Comparison of ENCODE assay signal across 18 cellular contexts in the genomic region with DNA sequence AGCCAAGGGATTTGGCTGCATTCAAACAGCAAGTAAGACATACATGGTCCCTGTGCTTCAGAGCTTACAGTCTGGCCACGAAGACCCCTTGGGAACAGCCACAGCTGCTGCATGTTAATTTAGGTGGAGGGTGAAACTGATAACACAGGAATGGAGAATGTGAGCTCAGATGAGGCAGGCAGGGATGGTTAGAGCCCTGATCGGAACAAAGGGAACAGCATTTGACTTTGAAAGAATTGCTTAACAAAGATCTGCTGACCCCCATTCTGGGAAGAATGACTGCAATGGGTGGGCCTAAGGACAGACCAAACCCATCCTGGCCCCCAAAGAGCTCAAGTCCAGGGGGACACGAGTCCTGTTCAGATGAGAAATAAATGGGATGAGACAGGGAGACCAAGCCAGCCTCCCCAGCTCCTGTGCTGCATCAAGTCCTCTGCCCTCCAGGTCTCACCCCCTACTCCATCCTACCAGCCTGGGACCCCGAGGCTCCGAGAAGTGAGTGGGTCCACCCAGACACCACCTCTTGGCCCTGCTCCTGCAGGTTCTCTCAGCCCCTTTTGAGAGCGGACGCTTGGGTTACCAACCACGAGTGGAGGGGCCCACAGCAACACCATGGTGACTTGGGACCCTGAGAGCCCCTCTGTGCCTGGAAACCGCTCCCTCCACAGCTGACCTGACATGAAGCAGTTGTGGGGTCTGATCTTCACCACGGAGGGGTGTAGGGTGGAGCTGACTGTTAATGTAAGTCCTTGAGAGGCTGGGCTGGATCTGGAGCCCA. TPM values are rescaled to one million over a fixed set of nuclear protein-coding genes. Genes with fewer than 3 reads are reported as not detected.
"Had no signal": no experiment of that assay in that cellular context is flagged by ENCODE, and none has a peak within 500 bp of the region (broad histone marks: within the 10 kb centered on the region; RNA-seq: fewer than 3 reads in every experiment).

No MANE protein-coding gene starts in this region.

- ATAC-seq: activated CD4-positive, CD25-positive, alpha-beta regulatory T cell treated with anti-CD3 and anti-CD28 coated beads, Interleukin-2, amount 50 U/mL, for 24 hours; activated T-cell treated with anti-CD3 and anti-CD28 coated beads, Interleukin-2, amount 50 U/mL, for 4 hours; effector memory CD8-positive, alpha-beta T cell; left cardiac atrium; natural killer cell had no signal

- H3K27me3 ChIP-seq: uterus had no signal

- H3K9me3 ChIP-seq: sigmoid colon, uterus had no signal

- DNase-seq: activated CD4-positive, alpha-beta T cell treated with anti-CD3 and anti-CD28 coated beads, Interleukin-2, amount 10 ng/mL, durations not matched to agents 7 days and 5 days; activated CD8-positive, alpha-beta memory T cell treated with anti-CD3 and anti-CD28 coated beads, Interleukin-2, amount 50 U/mL, for 4 hours; activated naive CD4-positive, alpha-beta T cell treated with anti-CD3 and anti-CD28 coated beads for 36 hours; activated T-cell treated with anti-CD3 and anti-CD28 coated beads, Interleukin-2, amount 50 U/mL, for 4 hours; dermis blood vessel endothelial cell; effector memory CD8-positive, alpha-beta T cell; left cardiac atrium; mesenchymal stem cell; natural killer cell; sigmoid colon; spleen; stimulated activated CD4-positive, alpha-beta T cell treated with anti-CD3 and anti-CD28 coated beads, Interleukin-4, amount 100 ng/mL, for 4 hours; stimulated activated naive CD4-positive, alpha-beta T cell; T1000; tibial artery; uterus had no signal

- H3K36me3 ChIP-seq: sigmoid colon, spleen, tibial artery, uterus had no signal

- H3K4me3 ChIP-seq: sigmoid colon, spleen, tibial artery, uterus had no signal

- H3K27ac ChIP-seq: sigmoid colon, spleen, tibial artery, uterus had no signal

- FAIRE-seq: astrocyte had no signal

RNA-seq across cellular contexts. Expression of a gene that starts 50.8 kb away (rescaled TPM):
- total RNA-seq: activated CD4-positive, alpha-beta T cell treated with anti-CD3 and anti-CD28 coated beads, Interleukin-2, amount 10 ng/mL, durations not matched to agents 7 days and 5 days; activated naive CD4-positive, alpha-beta T cell treated with anti-CD3 and anti-CD28 coated beads for 36 hours had no signal
